ENCODE assay signal across 8 cellular contexts in genomic region chr12:58540480-58541299, GRCh38.
DNase-seq lines count a peak whose midpoint lies in the region; TF ChIP-seq lines count a peak whose summit lies in the region.

No MANE protein-coding gene starts in this region.

- no peak for TF ChIP-seq EP300 in SK-N-SH (IDR thresholded peaks at IDR 0.05; ENCODE audit: borderline replicate concordance in 1 of 2, low read depth in 1 of 2, low read length in 1 of 2)

- no peaks in the 10 kb centered on the region for H4K20me1 ChIP-seq in SK-N-SH (ENCODE audit: insufficient read depth)

- H3K4me3 ChIP-seq in GM06990 (replicated peaks; ENCODE audit: low read depth, low read length): no peak overlapping the region
- H3K4me3 ChIP-seq in HAP-1: no peak overlapping the region
- no peak overlapping the region for H3K4me3 ChIP-seq in SK-N-SH (ENCODE audit: low read depth in 2 of 2, low read length in 1 of 2)

- H3K9ac ChIP-seq in SK-N-SH: no peak overlapping the region

- H3K4me2 ChIP-seq in SK-N-SH: no peak overlapping the region

- H2AFZ ChIP-seq in SK-N-SH (ENCODE audit: low read depth): peak overlapping the region; percentile 1; the same call in 1 of the 2 replicates

- 20% methylated on average over 8 of the region's 8 CpGs for WGBS in SK-N-SH (ENCODE audit: low lambda C conversion rate)

- POLR2A ChIA-PET in SK-N-SH (lab: Yijun Ruan, JAX): no interaction called here

- TF ChIP-seq CTCF in GM06990 (IDR thresholded peaks at IDR 0.05; ENCODE audit: insufficient read depth, low read length, poor library complexity, severe bottlenecking) (peak; percentile 57), SK-N-SH (IDR thresholded peaks at IDR 0.05) (peak; percentile 83)

- H3K4me1 ChIP-seq in HAP-1: peaks cover 7% of the 10 kb centered on the region
- H3K4me1 ChIP-seq in SK-N-SH (ENCODE audit: control insufficient read depth in 1 of 2, insufficient read depth in 2 of 2, low read depth in 1 of 2, low read length in 1 of 2): 0 out of 4 replicates have a peak, but pooled peaks cover 0 to 3% of the 10 kb centered on the region in 2 experiments

- TF ChIP-seq POLR2A in erythroblast (IDR thresholded peaks at IDR 0.05; ENCODE audit: low read length): no peak

- no peaks in the 10 kb centered on the region for H3K27me3 ChIP-seq in GM06990 (replicated peaks; ENCODE audit: control insufficient read depth, insufficient read depth, low read length)
- H3K27me3 ChIP-seq in HAP-1 (ENCODE audit: low read depth): no peaks in the 10 kb centered on the region
- no peaks in the 10 kb centered on the region; the same call in 1 of the 2 replicates for H3K27me3 ChIP-seq in SK-N-SH (ENCODE audit: insufficient read depth)

- no peaks in the 10 kb centered on the region for H3K9me2 ChIP-seq in SK-N-SH

- H3K79me2 ChIP-seq in SK-N-SH (ENCODE audit: insufficient read depth): no peaks in the 10 kb centered on the region

- H3F3A ChIP-seq in SK-N-SH (replicated peaks; ENCODE audit: insufficient read depth): no peaks in the 10 kb centered on the region

- H3K27ac ChIP-seq in SK-N-SH (ENCODE audit: low read depth in 2 of 2, low read length in 1 of 2): no peak overlapping the region

- H3K9me3 ChIP-seq in HAP-1 (no peaks in the 10 kb centered on the region), SK-N-SH (no peaks in the 10 kb centered on the region)

- in situ Hi-C loops in HAP-1 (cut with MboI; ENCODE audit: low sequenced_read_pairs): loop anchor here (25.0 kb wide), 1 partner anchor 622 kb away; no protein-coding TSS in a partner anchor

- H3K36me3 ChIP-seq in GM06990 (ENCODE audit: control insufficient read depth, insufficient read depth, low read length) (no peaks in the 10 kb centered on the region), HAP-1 (replicated peaks) (no peaks in the 10 kb centered on the region), SK-N-SH (replicated peaks in 1 of 2; ENCODE audit: control insufficient read depth in 1 of 2, insufficient read depth in 2 of 2, low read length in 1 of 2) (no peaks in the 10 kb centered on the region)

- TF ChIP-seq RAD21 in SK-N-SH (IDR thresholded peaks at IDR 0.05; ENCODE audit: low read length): peak; percentile 94

- CTCF ChIA-PET in SK-N-SH (lab: Yijun Ruan, JAX): interaction anchor here (0.6 to 2.8 kb wide), 41 partner anchors 10 to 1295 kb away, joined by 3 to 41 read pairs (median 4); no protein-coding TSS in a partner anchor

- DNase-seq in GM06990 (ENCODE audit: extremely low read depth, insufficient read length) (peak; percentile 0), HAP-1 (ENCODE audit: low spot score in 2 of 2) (peak; percentile 67 to 83), NCI-H1417 treated with DMSO at 0.1 percent for 48 hours (lab: John Stamatoyannopoulos, UW) (peak; percentile 96), SK-N-SH (peak; percentile 36), erythroblast (lab: John Stamatoyannopoulos, UW) (peak; percentile 38 to 47), mucosa of gallbladder (ENCODE audit: low spot score) (peak; percentile 78), cortex of kidney (lab: John Stamatoyannopoulos, UW) (no peak)
- no peak for DNase-seq in stimulated activated naive CD4-positive, alpha-beta T cell treated with Interleukin-2 at 50 U/mL for 16 hours (lab: John Stamatoyannopoulos, UW)

TF ChIP-seq in SK-N-SH, 30 proteins besides CTCF, POLR2A, EP300 and RAD21:
- no peak for TF ChIP-seq GATA2 (CRISPR knock-in tag; IDR thresholded peaks at IDR 0.05)
- TF ChIP-seq POLR2AphosphoS5 (IDR thresholded peaks at IDR 0.05; ENCODE audit: low read depth, low read length): no peak
- TF ChIP-seq SMC3 (IDR thresholded peaks at IDR 0.05; ENCODE audit: low read depth, low read length): peak; percentile 84
- TF ChIP-seq MAX (IDR thresholded peaks at IDR 0.05; ENCODE audit: low read depth): 0 out of 2 replicates have a peak, but pooled peaks have one; percentile 40

Comparison
In these comparisons a context has a peak if more than half of its experiments do, and no peak if none do; other contexts are left out.
1. DNase-seq: peak in GM06990 (single experiment), HAP-1 (2 of 2), NCI-H1417 treated with DMSO at 0.1 percent for 48 hours (single experiment), SK-N-SH (single experiment), erythroblast (2 of 2) and mucosa of gallbladder (single experiment); none in stimulated activated naive CD4-positive, alpha-beta T cell treated with Interleukin-2 at 50 U/mL for 16 hours (single experiment) and cortex of kidney (single experiment).